In the genomic region with DNA sequence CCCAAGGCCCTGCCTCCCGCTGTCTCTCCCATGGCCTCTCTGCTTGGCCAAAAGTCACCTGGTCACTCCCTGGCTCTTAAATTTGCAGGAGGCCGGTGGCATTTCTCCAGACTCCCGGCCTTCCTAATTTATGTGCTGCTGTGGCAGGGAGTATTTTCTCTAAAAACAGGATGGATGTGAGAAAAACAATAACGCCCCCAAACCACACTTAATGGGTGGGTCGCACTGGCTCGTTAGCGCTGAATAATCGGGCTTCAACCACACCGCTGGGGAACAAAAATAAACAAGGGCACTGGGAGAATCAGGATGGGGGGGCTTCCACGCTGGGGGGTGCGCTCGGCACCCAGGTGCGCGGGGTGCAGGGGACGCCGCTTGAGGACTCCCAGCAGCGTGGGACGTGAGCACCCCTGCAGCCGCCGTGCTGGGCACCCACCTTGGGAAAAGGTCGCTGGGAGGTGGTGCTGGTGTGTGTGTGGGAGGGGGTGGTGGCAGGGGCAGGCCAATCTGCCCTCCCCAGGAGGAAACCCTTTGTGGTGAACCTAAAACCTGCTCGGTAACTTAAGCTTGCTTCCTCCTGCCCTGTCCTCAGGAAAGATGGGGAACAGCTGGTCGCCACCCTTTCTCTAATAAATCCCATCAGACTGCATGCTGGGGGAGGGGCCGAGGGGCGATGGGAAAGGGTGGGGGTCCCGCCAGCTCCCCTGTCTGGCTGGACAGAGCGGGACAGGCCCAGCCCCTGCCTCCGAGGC, we compare ENCODE assay signal across 17 cellular contexts.
"Had no signal": no experiment of that assay in that cellular context is flagged by ENCODE, and none has a peak within 500 bp of the region (broad histone marks: within the 10 kb centered on the region; RNA-seq: fewer than 3 reads in every experiment).

No MANE protein-coding gene starts in this region.

- DNase-seq: activated CD4-positive, alpha-beta memory T cell treated with anti-CD3 and anti-CD28 coated beads, Interleukin-2, amount 10 ng/mL, durations not matched to agents 7 days and 5 days; activated gamma-delta T cell; activated naive CD8-positive, alpha-beta T cell treated with anti-CD3 and anti-CD28 coated beads for 36 hours; activated T-cell treated with anti-CD3 and anti-CD28 coated beads, Interleukin-2, amount 50 U/mL, for 48 hours; esophagus squamous epithelium; head of caudate nucleus; islet precursor cell; left ventricle myocardium inferior; T-helper 2 cell; thyroid gland; uterus had no signal

- H3K27ac ChIP-seq: breast epithelium, esophagus squamous epithelium, left ventricle myocardium inferior, neutrophil, right atrium auricular region, thyroid gland, uterus had no signal

- H3K27me3 ChIP-seq: thyroid gland had no signal

- H3K9me3 Mint-ChIP-seq: activated CD4-positive, alpha-beta memory T cell treated with anti-CD3 and anti-CD28 coated beads, Interleukin-2, amount 10 ng/mL, durations not matched to agents 7 days and 5 days; activated naive CD8-positive, alpha-beta T cell treated with anti-CD3 and anti-CD28 coated beads for 36 hours; stimulated activated effector memory CD8-positive, alpha-beta T cell treated with anti-CD3 and anti-CD28 coated beads, Interleukin-12 subunit alpha, Interleukin-12 subunit beta, amount 100 ng/mL, for 72 hours had no signal

- H3K4me2 ChIP-seq: smooth muscle cell had no signal

- H3K4me3 ChIP-seq: breast epithelium, esophagus squamous epithelium, left ventricle myocardium inferior, right atrium auricular region, smooth muscle cell, thyroid gland, uterus had no signal

- FAIRE-seq: TTC549 had no signal

- H3K36me3 ChIP-seq: breast epithelium, esophagus squamous epithelium, left ventricle myocardium inferior, neutrophil, right atrium auricular region, thyroid gland, uterus had no signal

- H3K4me1 ChIP-seq: breast epithelium, left ventricle myocardium inferior, right atrium auricular region, thyroid gland, uterus had no signal

- H3K27ac Mint-ChIP-seq: activated CD4-positive, alpha-beta memory T cell treated with anti-CD3 and anti-CD28 coated beads, Interleukin-2, amount 10 ng/mL, durations not matched to agents 7 days and 5 days; activated naive CD8-positive, alpha-beta T cell treated with anti-CD3 and anti-CD28 coated beads for 36 hours; stimulated activated effector memory CD8-positive, alpha-beta T cell treated with anti-CD3 and anti-CD28 coated beads, Interleukin-12 subunit alpha, Interleukin-12 subunit beta, amount 100 ng/mL, for 72 hours had no signal

- H3K9me3 ChIP-seq: breast epithelium, esophagus squamous epithelium, left ventricle myocardium inferior, neutrophil, right atrium auricular region, thyroid gland, uterus had no signal

- H3K36me3 Mint-ChIP-seq: activated naive CD8-positive, alpha-beta T cell treated with anti-CD3 and anti-CD28 coated beads for 36 hours; stimulated activated effector memory CD8-positive, alpha-beta T cell treated with anti-CD3 and anti-CD28 coated beads, Interleukin-12 subunit alpha, Interleukin-12 subunit beta, amount 100 ng/mL, for 72 hours had no signal

- ATAC-seq: stimulated activated effector memory CD8-positive, alpha-beta T cell treated with anti-CD3 and anti-CD28 coated beads, Interleukin-12 subunit alpha, Interleukin-12 subunit beta, amount 100 ng/mL, for 72 hours had no signal

- H3K4me3 Mint-ChIP-seq: activated CD4-positive, alpha-beta memory T cell treated with anti-CD3 and anti-CD28 coated beads, Interleukin-2, amount 10 ng/mL, durations not matched to agents 7 days and 5 days; activated naive CD8-positive, alpha-beta T cell treated with anti-CD3 and anti-CD28 coated beads for 36 hours; stimulated activated effector memory CD8-positive, alpha-beta T cell treated with anti-CD3 and anti-CD28 coated beads, Interleukin-12 subunit alpha, Interleukin-12 subunit beta, amount 100 ng/mL, for 72 hours had no signal

- H3K4me1 Mint-ChIP-seq: activated CD4-positive, alpha-beta memory T cell treated with anti-CD3 and anti-CD28 coated beads, Interleukin-2, amount 10 ng/mL, durations not matched to agents 7 days and 5 days; activated naive CD8-positive, alpha-beta T cell treated with anti-CD3 and anti-CD28 coated beads for 36 hours; stimulated activated effector memory CD8-positive, alpha-beta T cell treated with anti-CD3 and anti-CD28 coated beads, Interleukin-12 subunit alpha, Interleukin-12 subunit beta, amount 100 ng/mL, for 72 hours had no signal
